ENCODE assay signal across 1 cellular context in genomic region chr6:88815491-88815890, GRCh38.
TF ChIP-seq lines count a peak whose summit lies in the region.

No MANE protein-coding gene starts in this region.

TF ChIP-seq in HepG2, 621 proteins besides CTCF, POLR2A, EP300 and RAD21 (continued from another document):
- TF ChIP-seq PLSCR1 (CRISPR knock-in tag; IDR thresholded peaks at IDR 0.05; ENCODE audit: borderline replicate concordance) (no peak), ZNF660 (CRISPR knock-in tag; IDR thresholded peaks at IDR 0.05; ENCODE audit: borderline replicate concordance, low read depth) (no peak), ZSCAN31 (CRISPR knock-in tag; IDR thresholded peaks at IDR 0.05; ENCODE audit: low read depth) (no peak), GATA4 (IDR thresholded peaks at IDR 0.05; ENCODE audit: borderline replicate concordance, low read depth) (no peak), ZNF780A (CRISPR knock-in tag; IDR thresholded peaks at IDR 0.05) (no peak), ZNF629 (CRISPR knock-in tag; conservative IDR thresholded peaks at IDR 0.05) (no peak), TEAD3 (CRISPR knock-in tag; optimal IDR thresholded peaks at IDR 0.05; ENCODE audit: borderline replicate concordance) (no peak), PRDM10 (CRISPR knock-in tag; IDR thresholded peaks at IDR 0.05; ENCODE audit: low read depth) (no peak), ZNF275 (CRISPR knock-in tag; IDR thresholded peaks at IDR 0.05; ENCODE audit: borderline replicate concordance) (no peak), ZNF558 (CRISPR knock-in tag; IDR thresholded peaks at IDR 0.05; ENCODE audit: borderline replicate concordance) (no peak)
- TF ChIP-seq, protein P1, sequence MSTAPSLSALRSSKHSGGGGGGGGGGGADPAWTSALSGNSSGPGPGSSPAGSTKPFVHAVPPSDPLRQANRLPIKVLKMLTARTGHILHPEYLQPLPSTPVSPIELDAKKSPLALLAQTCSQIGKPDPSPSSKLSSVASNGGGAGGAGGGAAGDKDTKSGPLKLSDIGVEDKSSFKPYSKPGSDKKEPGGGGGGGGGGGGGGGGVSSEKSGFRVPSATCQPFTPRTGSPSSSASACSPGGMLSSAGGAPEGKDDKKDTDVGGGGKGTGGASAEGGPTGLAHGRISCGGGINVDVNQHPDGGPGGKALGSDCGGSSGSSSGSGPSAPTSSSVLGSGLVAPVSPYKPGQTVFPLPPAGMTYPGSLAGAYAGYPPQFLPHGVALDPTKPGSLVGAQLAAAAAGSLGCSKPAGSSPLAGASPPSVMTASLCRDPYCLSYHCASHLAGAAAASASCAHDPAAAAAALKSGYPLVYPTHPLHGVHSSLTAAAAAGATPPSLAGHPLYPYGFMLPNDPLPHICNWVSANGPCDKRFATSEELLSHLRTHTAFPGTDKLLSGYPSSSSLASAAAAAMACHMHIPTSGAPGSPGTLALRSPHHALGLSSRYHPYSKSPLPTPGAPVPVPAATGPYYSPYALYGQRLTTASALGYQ (CRISPR knock-in tag; IDR thresholded peaks at IDR 0.05): no peak
- TF ChIP-seq, protein P2, sequence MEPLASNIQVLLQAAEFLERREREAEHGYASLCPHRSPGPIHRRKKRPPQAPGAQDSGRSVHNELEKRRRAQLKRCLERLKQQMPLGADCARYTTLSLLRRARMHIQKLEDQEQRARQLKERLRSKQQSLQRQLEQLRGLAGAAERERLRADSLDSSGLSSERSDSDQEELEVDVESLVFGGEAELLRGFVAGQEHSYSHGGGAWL (CRISPR knock-in tag; IDR thresholded peaks at IDR 0.05): no peak
- TF ChIP-seq, protein P3, sequence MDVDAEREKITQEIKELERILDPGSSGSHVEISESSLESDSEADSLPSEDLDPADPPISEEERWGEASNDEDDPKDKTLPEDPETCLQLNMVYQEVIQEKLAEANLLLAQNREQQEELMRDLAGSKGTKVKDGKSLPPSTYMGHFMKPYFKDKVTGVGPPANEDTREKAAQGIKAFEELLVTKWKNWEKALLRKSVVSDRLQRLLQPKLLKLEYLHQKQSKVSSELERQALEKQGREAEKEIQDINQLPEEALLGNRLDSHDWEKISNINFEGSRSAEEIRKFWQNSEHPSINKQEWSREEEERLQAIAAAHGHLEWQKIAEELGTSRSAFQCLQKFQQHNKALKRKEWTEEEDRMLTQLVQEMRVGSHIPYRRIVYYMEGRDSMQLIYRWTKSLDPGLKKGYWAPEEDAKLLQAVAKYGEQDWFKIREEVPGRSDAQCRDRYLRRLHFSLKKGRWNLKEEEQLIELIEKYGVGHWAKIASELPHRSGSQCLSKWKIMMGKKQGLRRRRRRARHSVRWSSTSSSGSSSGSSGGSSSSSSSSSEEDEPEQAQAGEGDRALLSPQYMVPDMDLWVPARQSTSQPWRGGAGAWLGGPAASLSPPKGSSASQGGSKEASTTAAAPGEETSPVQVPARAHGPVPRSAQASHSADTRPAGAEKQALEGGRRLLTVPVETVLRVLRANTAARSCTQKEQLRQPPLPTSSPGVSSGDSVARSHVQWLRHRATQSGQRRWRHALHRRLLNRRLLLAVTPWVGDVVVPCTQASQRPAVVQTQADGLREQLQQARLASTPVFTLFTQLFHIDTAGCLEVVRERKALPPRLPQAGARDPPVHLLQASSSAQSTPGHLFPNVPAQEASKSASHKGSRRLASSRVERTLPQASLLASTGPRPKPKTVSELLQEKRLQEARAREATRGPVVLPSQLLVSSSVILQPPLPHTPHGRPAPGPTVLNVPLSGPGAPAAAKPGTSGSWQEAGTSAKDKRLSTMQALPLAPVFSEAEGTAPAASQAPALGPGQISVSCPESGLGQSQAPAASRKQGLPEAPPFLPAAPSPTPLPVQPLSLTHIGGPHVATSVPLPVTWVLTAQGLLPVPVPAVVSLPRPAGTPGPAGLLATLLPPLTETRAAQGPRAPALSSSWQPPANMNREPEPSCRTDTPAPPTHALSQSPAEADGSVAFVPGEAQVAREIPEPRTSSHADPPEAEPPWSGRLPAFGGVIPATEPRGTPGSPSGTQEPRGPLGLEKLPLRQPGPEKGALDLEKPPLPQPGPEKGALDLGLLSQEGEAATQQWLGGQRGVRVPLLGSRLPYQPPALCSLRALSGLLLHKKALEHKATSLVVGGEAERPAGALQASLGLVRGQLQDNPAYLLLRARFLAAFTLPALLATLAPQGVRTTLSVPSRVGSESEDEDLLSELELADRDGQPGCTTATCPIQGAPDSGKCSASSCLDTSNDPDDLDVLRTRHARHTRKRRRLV (CRISPR knock-in tag; IDR thresholded peaks at IDR 0.05): no peak
- TF ChIP-seq, protein P4, sequence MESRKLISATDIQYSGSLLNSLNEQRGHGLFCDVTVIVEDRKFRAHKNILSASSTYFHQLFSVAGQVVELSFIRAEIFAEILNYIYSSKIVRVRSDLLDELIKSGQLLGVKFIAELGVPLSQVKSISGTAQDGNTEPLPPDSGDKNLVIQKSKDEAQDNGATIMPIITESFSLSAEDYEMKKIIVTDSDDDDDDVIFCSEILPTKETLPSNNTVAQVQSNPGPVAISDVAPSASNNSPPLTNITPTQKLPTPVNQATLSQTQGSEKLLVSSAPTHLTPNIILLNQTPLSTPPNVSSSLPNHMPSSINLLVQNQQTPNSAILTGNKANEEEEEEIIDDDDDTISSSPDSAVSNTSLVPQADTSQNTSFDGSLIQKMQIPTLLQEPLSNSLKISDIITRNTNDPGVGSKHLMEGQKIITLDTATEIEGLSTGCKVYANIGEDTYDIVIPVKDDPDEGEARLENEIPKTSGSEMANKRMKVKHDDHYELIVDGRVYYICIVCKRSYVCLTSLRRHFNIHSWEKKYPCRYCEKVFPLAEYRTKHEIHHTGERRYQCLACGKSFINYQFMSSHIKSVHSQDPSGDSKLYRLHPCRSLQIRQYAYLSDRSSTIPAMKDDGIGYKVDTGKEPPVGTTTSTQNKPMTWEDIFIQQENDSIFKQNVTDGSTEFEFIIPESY (CRISPR knock-in tag; IDR thresholded peaks at IDR 0.05): no peak
